ENCODE assay signal across 20 cellular contexts in genomic region chr2:122029456-122029855, GRCh38.
DNase-seq lines count a peak whose midpoint lies in the region; ATAC-seq and TF ChIP-seq lines count a peak whose summit lies in the region.
"Had no signal": no experiment of that assay in that cellular context is flagged by ENCODE, and none has a peak within 500 bp of the region (broad histone marks: within the 10 kb centered on the region; RNA-seq: fewer than 3 reads in every experiment).

No MANE protein-coding gene starts in this region.

- no peak overlapping the region for H3K23ac ChIP-seq in IMR-90 (ENCODE audit: low read depth, low read length)
- no peak overlapping the region for H3K23ac ChIP-seq in neuronal stem cell (ENCODE audit: low read depth, low read length, poor library complexity)

- H3K4me2 ChIP-seq in IMR-90 (ENCODE audit: low read depth, low read length) (no peak overlapping the region), neuronal stem cell (ENCODE audit: insufficient read depth, low read length, poor library complexity, severe bottlenecking) (no peak overlapping the region)
- H3K4me2 ChIP-seq: A549 had no signal

- H3K27ac ChIP-seq in IMR-90 (ENCODE audit: insufficient read depth, low read length) (no peak overlapping the region), neuronal stem cell (replicated peaks; ENCODE audit: low read length) (no peak overlapping the region), left ventricle myocardium inferior (replicated peaks) (no peak overlapping the region), endodermal cell (ENCODE audit: low read depth, low read length) (no peak overlapping the region)
- H3K27ac ChIP-seq: 22Rv1, A549, C4-2B had no signal

- H2AFZ ChIP-seq in IMR-90 (replicated peaks; ENCODE audit: low read length, poor library complexity) (no peak overlapping the region), neuronal stem cell (ENCODE audit: low read length) (no peak overlapping the region)

- 0 out of 2 replicates have a peak overlapping the region, but pooled peaks have one; percentile 53 for H2BK20ac ChIP-seq in IMR-90 (ENCODE audit: low read depth, low read length)

- POLR2A ChIA-PET in IMR-90 (lab: Charles Lee; ENCODE audit: unreplicated experiment), result no interaction called here

- no peaks in the 10 kb centered on the region for H3K9me3 ChIP-seq in IMR-90 (ENCODE audit: control insufficient read depth, insufficient read depth, low read length)
- H3K9me3 ChIP-seq in neuronal stem cell (replicated peaks in 1 of 2; ENCODE audit: control insufficient read depth in 2 of 2, insufficient read depth in 1 of 2, low read depth in 1 of 2, low read length in 2 of 2), result no peaks in the 10 kb centered on the region
- no peaks in the 10 kb centered on the region for H3K9me3 ChIP-seq in left ventricle myocardium inferior (replicated peaks)
- no peaks in the 10 kb centered on the region for H3K9me3 ChIP-seq in endodermal cell (ENCODE audit: control insufficient read depth, low read length)
- H3K9me3 ChIP-seq: A549 had no signal

- H3K79me1 ChIP-seq in IMR-90 (ENCODE audit: low read depth in 1 of 2, low read length in 2 of 2), result no peaks in the 10 kb centered on the region
- no peaks in the 10 kb centered on the region for H3K79me1 ChIP-seq in neuronal stem cell (ENCODE audit: low read depth, low read length)

- H3K27ac Mint-ChIP-seq in endodermal cell, result no peak overlapping the region
- H3K27ac Mint-ChIP-seq: CD4-positive, alpha-beta T cell had no signal

- H4K8ac ChIP-seq in IMR-90 (ENCODE audit: low read depth in 2 of 2, low read length in 2 of 2) (no peak overlapping the region), neuronal stem cell (ENCODE audit: low read depth, low read length) (no peak overlapping the region)

- H3K18ac ChIP-seq in IMR-90 (ENCODE audit: low read depth, low read length) (no peak overlapping the region), neuronal stem cell (ENCODE audit: low read length) (peak overlapping the region; percentile 42)

- H2BK15ac ChIP-seq in IMR-90 (ENCODE audit: low read depth, low read length), result no peak overlapping the region
- H2BK15ac ChIP-seq in neuronal stem cell (ENCODE audit: low read length), result no peak overlapping the region

- no peak overlapping the region for H4K5ac ChIP-seq in IMR-90 (ENCODE audit: low read depth, low read length)

- peaks cover 17% of the 10 kb centered on the region for H3K4me1 Mint-ChIP-seq in endodermal cell

- no peak overlapping the region for H2BK12ac ChIP-seq in neuronal stem cell (ENCODE audit: low read length)

- no TSS peak for BruUV-seq in IMR-90 (replicated peaks; lab: Mats Ljungman, UMichigan)

- no peaks in the 10 kb centered on the region for H3K27me3 ChIP-seq in IMR-90 (ENCODE audit: control insufficient read depth, insufficient read depth, low read length)
- no peaks in the 10 kb centered on the region for H3K27me3 ChIP-seq in neuronal stem cell (ENCODE audit: control insufficient read depth in 3 of 3, insufficient read depth in 3 of 3, low read depth in 1 of 3, low read length in 3 of 3)
- peaks cover 5% of the 10 kb centered on the region for H3K27me3 ChIP-seq in left ventricle myocardium inferior (ENCODE audit: low read depth)
- H3K27me3 ChIP-seq in endodermal cell (ENCODE audit: control insufficient read depth, insufficient read depth, low read length, poor library complexity, severe bottlenecking), result no peaks in the 10 kb centered on the region

- no peaks in the 10 kb centered on the region for H4K20me1 ChIP-seq in IMR-90 (ENCODE audit: insufficient read depth, low read length)

- H3K36me3 ChIP-seq in IMR-90 (ENCODE audit: control insufficient read depth, insufficient read depth, low read length) (no peaks in the 10 kb centered on the region), neuronal stem cell (replicated peaks in 1 of 2; ENCODE audit: control insufficient read depth in 2 of 2, insufficient read depth in 2 of 2, low read length in 2 of 2) (no peaks in the 10 kb centered on the region), left ventricle myocardium inferior (no peaks in the 10 kb centered on the region), endodermal cell (ENCODE audit: control insufficient read depth, insufficient read depth, low read length) (no peaks in the 10 kb centered on the region)

- H3K27me3 Mint-ChIP-seq in endodermal cell (ENCODE audit: insufficient read depth), result peaks cover 2% of the 10 kb centered on the region

- H3K4me1 ChIP-seq in IMR-90 (ENCODE audit: control insufficient read depth, insufficient read depth, low read length), result peaks cover 5% of the 10 kb centered on the region
- H3K4me1 ChIP-seq in neuronal stem cell (ENCODE audit: control insufficient read depth in 2 of 2, insufficient read depth in 1 of 2, low read depth in 1 of 2, low read length in 2 of 2), result peaks cover 0 to 12% of the 10 kb centered on the region in 2 donors
- no peaks in the 10 kb centered on the region for H3K4me1 ChIP-seq in left ventricle myocardium inferior
- H3K4me1 ChIP-seq in endodermal cell (ENCODE audit: control insufficient read depth, insufficient read depth, low read length), result peaks cover under 1% of the 10 kb centered on the region
- H3K4me1 ChIP-seq: A549 had no signal

- H3K36me3 Mint-ChIP-seq in endodermal cell (ENCODE audit: low read depth), result no peaks in the 10 kb centered on the region

- H4K91ac ChIP-seq in IMR-90 (ENCODE audit: insufficient read depth, low read depth, low read length) (0 out of 2 replicates have a peak overlapping the region, but pooled peaks have one; percentile 20), neuronal stem cell (ENCODE audit: low read depth, low read length, poor library complexity) (no peak overlapping the region)

- no peak overlapping the region for H2BK5ac ChIP-seq in IMR-90 (ENCODE audit: low read depth, low read length, poor library complexity, severe bottlenecking)
- H2BK5ac ChIP-seq in neuronal stem cell (ENCODE audit: low read length), result no peak overlapping the region

- H3K9ac ChIP-seq in IMR-90 (ENCODE audit: low read depth, low read length) (no peak overlapping the region), neuronal stem cell (ENCODE audit: low read depth, low read length, poor library complexity) (no peak overlapping the region), endodermal cell (ENCODE audit: extremely low read depth, low read length, poor library complexity, severe bottlenecking) (no peak overlapping the region)

- DNase-seq in NCI-H1694 treated with DMSO at 0.1 percent for 48 hours (lab: John Stamatoyannopoulos, UW), result peak; percentile 47
- DNase-seq in NCI-H1694 (lab: John Stamatoyannopoulos, UW), result no peak
- DNase-seq in IMR-90, result no peak
- DNase-seq in NCI-H524 (lab: John Stamatoyannopoulos, UW), result peak; percentile 79 to 87
- no peak for DNase-seq in neuronal stem cell (ENCODE audit: low spot score)
- no peak for DNase-seq in NCI-H1105 treated with DMSO at 0.1 percent for 48 hours (lab: John Stamatoyannopoulos, UW)
- DNase-seq in left ventricle myocardium inferior, result no peak
- DNase-seq in endodermal cell, result no peak
- DNase-seq: AML-193; CD4-positive, alpha-beta T cell; DMS153; DMS79; GDM1; GOT3; H7 had no signal

- CTCF ChIA-PET in IMR-90 (lab: Yijun Ruan, JAX), result no interaction called here

- TF ChIP-seq CTCF in IMR-90 (conservative IDR thresholded peaks at IDR 0.05; ENCODE audit: low read depth, low read length) (no peak), left ventricle myocardium inferior (IDR thresholded peaks at IDR 0.05; ENCODE audit: borderline replicate concordance) (no peak), endodermal cell (conservative IDR thresholded peaks at IDR 0.05) (no peak)

- no peak overlapping the region for H3K4me3 Mint-ChIP-seq in endodermal cell
- H3K4me3 Mint-ChIP-seq: CD4-positive, alpha-beta T cell had no signal

- no peak for ATAC-seq in IMR-90 (ENCODE audit: low read depth)
- ATAC-seq: A549, HCT116, HepG2 had no signal

- in situ Hi-C loops in IMR-90 (cut with MboI; ENCODE audit: low sequenced_read_pairs), result no loop called here

- H3K9me3 Mint-ChIP-seq in endodermal cell, result no peaks in the 10 kb centered on the region
- H3K9me3 Mint-ChIP-seq: CD4-positive, alpha-beta T cell had no signal

- no peak for TF ChIP-seq RAD21 in IMR-90 (IDR thresholded peaks at IDR 0.05; ENCODE audit: low read length)

- intact Hi-C loops in IMR-90 (cut with micrococcal nuclease), result no loop called here
- intact Hi-C loops in left ventricle myocardium inferior (cut with micrococcal nuclease), result no loop called here

- H2AK9ac ChIP-seq in IMR-90 (replicated peaks; ENCODE audit: low read depth, low read length, poor library complexity), result no peak overlapping the region

- H2BK120ac ChIP-seq in IMR-90 (ENCODE audit: low read depth, low read length), result 0 out of 2 replicates have a peak overlapping the region, but pooled peaks have one; percentile 68
- H2BK120ac ChIP-seq in neuronal stem cell (ENCODE audit: low read depth, low read length), result no peak overlapping the region

- TF ChIP-seq POLR2A in IMR-90 (IDR thresholded peaks at IDR 0.05; ENCODE audit: low read depth, low read length), result no peak

- H2AK5ac ChIP-seq in IMR-90 (ENCODE audit: low read depth, low read length) (no peak overlapping the region), neuronal stem cell (ENCODE audit: low read depth, low read length) (no peak overlapping the region)

- dilution Hi-C loops in IMR-90 (cut with HindIII; ENCODE audit: low sequenced_read_pairs, unreplicated experiment), result no loop called here

- 94% methylated on average over 2 of the region's 7 CpGs; no CpG with 5 or more reads in 1 of the 2 experiments for WGBS in IMR-90 (ENCODE audit: extremely low coverage in 2 of 2, insufficient read length in 1 of 2), 2 experiments
- WGBS in neuronal stem cell (ENCODE audit: extremely low coverage in 2 of 2, insufficient read length in 2 of 2, insufficient replicate concordance in 1 of 2), 2 donors, result no CpG with 5 or more reads among the region's 7 CpGs
- 93 to 100% methylated on average over 5 to 7 of the region's 7 CpGs for WGBS in endodermal cell (ENCODE audit: insufficient coverage in 1 of 2, insufficient read length in 1 of 2), 2 experiments

- H3K4ac ChIP-seq in IMR-90 (ENCODE audit: low read depth, low read length) (no peak overlapping the region), neuronal stem cell (ENCODE audit: low read length) (no peak overlapping the region)

- H3K14ac ChIP-seq in IMR-90 (replicated peaks; ENCODE audit: low read depth, low read length) (no peak overlapping the region), neuronal stem cell (ENCODE audit: low read length) (no peak overlapping the region)

- no peak overlapping the region for H3K56ac ChIP-seq in IMR-90 (ENCODE audit: extremely low read depth, insufficient read depth, low read length)

- H3K4me3 ChIP-seq in IMR-90 (ENCODE audit: insufficient read depth, low read depth, low read length), result no peak overlapping the region
- H3K4me3 ChIP-seq in neuronal stem cell (ENCODE audit: low read length in 2 of 2), result no peak overlapping the region
- H3K4me3 ChIP-seq in left ventricle myocardium inferior, result no peak overlapping the region
- no peak overlapping the region for H3K4me3 ChIP-seq in endodermal cell (ENCODE audit: low read length)
- H3K4me3 ChIP-seq: A549 had no signal

- no peaks in the 10 kb centered on the region for H3K9me1 ChIP-seq in IMR-90 (ENCODE audit: insufficient read depth, low read length)

TF ChIP-seq in IMR-90, 13 proteins besides CTCF, POLR2A, EP300 and RAD21 (continues in another document):
- TF ChIP-seq MAZ (IDR thresholded peaks at IDR 0.05; ENCODE audit: borderline replicate concordance, low read depth, low read length) (no peak), CHD1 (IDR thresholded peaks at IDR 0.05; ENCODE audit: low read depth, low read length) (no peak), FOS (IDR thresholded peaks at IDR 0.05; ENCODE audit: low read depth, low read length) (no peak)

Comparison
In these comparisons a context has a peak if more than half of its experiments do, and no peak if none do; other contexts are left out.
1. DNase-seq: peak in NCI-H1694 treated with DMSO at 0.1 percent for 48 hours (single experiment) and NCI-H524 (2 of 2); none in NCI-H1694 (single experiment), IMR-90 (single experiment), neuronal stem cell (single experiment), NCI-H1105 treated with DMSO at 0.1 percent for 48 hours (single experiment), left ventricle myocardium inferior (single experiment) and endodermal cell (single experiment).